Comparison of ENCODE assay signal across 24 cellular contexts in genomic region chr6:150233797-150234399, GRCh38.
"Had no signal": no experiment of that assay in that cellular context is flagged by ENCODE, and none has a peak within 500 bp of the region (broad histone marks: within the 10 kb centered on the region; RNA-seq: fewer than 3 reads in every experiment).

No MANE protein-coding gene starts in this region.

- H3K4me1 ChIP-seq: ascending aorta, transverse colon had no signal

- H3K27me3 ChIP-seq: ascending aorta, esophagus squamous epithelium, hepatocyte, spleen, testis, transverse colon had no signal

- ATAC-seq: naive thymus-derived CD4-positive, alpha-beta T cell; right cardiac atrium; T-helper 17 cell had no signal

- DNase-seq: activated CD4-positive, alpha-beta memory T cell treated with anti-CD3 and anti-CD28 coated beads for 36 hours; activated CD4-positive, alpha-beta T cell treated with anti-CD3 and anti-CD28 coated beads, Interleukin-2, amount 10 ng/mL, durations not matched to agents 24 days and 14 days; activated CD4-positive, CD25-positive, alpha-beta regulatory T cell treated with anti-CD3 and anti-CD28 coated beads, Interleukin-2, amount 50 U/mL, for 72 hours; activated CD8-positive, alpha-beta memory T cell treated with anti-CD3 and anti-CD28 coated beads, Interleukin-2, amount 50 U/mL, for 4 hours; activated gamma-delta T cell; activated naive CD4-positive, alpha-beta T cell treated with anti-CD3 and anti-CD28 coated beads, Interleukin-2, amount 10 ng/mL, durations not matched to agents 7 days and 5 days; activated naive CD8-positive, alpha-beta T cell treated with anti-CD3 and anti-CD28 coated beads, Interleukin-2, amount 10 ng/mL, durations not matched to agents 7 days and 5 days; activated T-cell treated with anti-CD3 and anti-CD28 coated beads, Interleukin-2, amount 50 U/mL, for 1 hour; cortex of kidney; endodermal cell; esophagus squamous epithelium; glutamatergic neuron; naive thymus-derived CD4-positive, alpha-beta T cell; right cardiac atrium; spleen; stimulated activated CD4-positive, alpha-beta T cell treated with anti-CD3 and anti-CD28 coated beads, Interleukin-2, amount 100 ng/mL, for 48 hours; stimulated activated naive CD4-positive, alpha-beta T cell treated with Interleukin-2 at 50 U/mL for 16 hours; T-helper 17 cell; T1000; testis; transverse colon had no signal

- H3K27ac ChIP-seq: ascending aorta, esophagus squamous epithelium, hepatocyte, parathyroid adenoma, spleen, testis, transverse colon had no signal
